In the genomic region with DNA sequence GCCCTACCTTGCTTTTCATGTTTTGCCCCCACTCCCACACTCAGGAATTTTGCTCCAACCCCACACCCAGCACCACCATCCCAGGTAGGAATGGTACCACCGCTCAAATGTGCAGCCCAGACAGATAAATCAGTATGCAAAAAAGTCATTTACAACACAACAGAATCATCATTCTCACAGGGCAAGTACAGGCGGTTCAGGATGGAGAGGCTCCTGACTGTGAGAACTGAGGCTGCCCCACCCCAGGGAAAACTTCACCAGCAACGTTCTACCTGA, we compare ENCODE assay signal across 18 cellular contexts. TPM values are rescaled to one million over a fixed set of nuclear protein-coding genes. Genes with fewer than 3 reads are reported as not detected.
DNase-seq lines count a peak whose midpoint lies in the region; ATAC-seq, FAIRE-seq and TF ChIP-seq lines count a peak whose summit lies in the region.
"Had no signal": no experiment of that assay in that cellular context is flagged by ENCODE, and none has a peak within 500 bp of the region (broad histone marks: within the 10 kb centered on the region; RNA-seq: fewer than 3 reads in every experiment).

No MANE protein-coding gene starts in this region.

- H3K36me3 Mint-ChIP-seq in T-cell = peaks cover 28% of the 10 kb centered on the region

- RAD21 ChIA-PET in GM12878 (lab: Charles Lee; ENCODE audit: unreplicated experiment) = no interaction called here

- H3K9me3 ChIP-seq in GM12878 (replicated peaks; ENCODE audit: control insufficient read depth, insufficient read depth, low read length) (no peaks in the 10 kb centered on the region), spleen (no peaks in the 10 kb centered on the region), BE2C (no peaks in the 10 kb centered on the region)
- H3K9me3 ChIP-seq: left ventricle myocardium inferior, MG63 had no signal

- in situ Hi-C loops in GM12878 (cut with MboI) = no loop called here

- H2AFZ ChIP-seq in GM12878 (ENCODE audit: control insufficient read depth, low read depth, low read length) = no peak overlapping the region

- H3K27ac Mint-ChIP-seq in T-cell = no peak overlapping the region
- H3K27ac Mint-ChIP-seq: activated naive CD4-positive, alpha-beta T cell treated with anti-CD3 and anti-CD28 coated beads, Interleukin-2, amount 50 U/mL, for 24 hours; T-helper 2 cell treated with Interferon-gamma antibody and Interleukin-4, amounts not matched to agents 5 μg/mL and 100 μg/mL, for 36 hours had no signal

- CTCF ChIA-PET in GM12878 (lab: Yijun Ruan, JAX) = no interaction called here
- CTCF ChIA-PET in T-cell (lab: Charles Lee) = no interaction called here

- BruUV-seq in GM12878 (replicated peaks; lab: Mats Ljungman, UMichigan) = no TSS peak

- H3K9me3 Mint-ChIP-seq in T-cell = no peaks in the 10 kb centered on the region
- H3K9me3 Mint-ChIP-seq: activated naive CD4-positive, alpha-beta T cell treated with anti-CD3 and anti-CD28 coated beads, Interleukin-2, amount 50 U/mL, for 24 hours; naive B cell; T-helper 2 cell treated with Interferon-gamma antibody and Interleukin-4, amounts not matched to agents 5 μg/mL and 100 μg/mL, for 36 hours had no signal

- TF ChIP-seq RAD21 in GM12878 (IDR thresholded peaks at IDR 0.05; ENCODE audit: insufficient read depth, low read depth, low read length) = no peak

- intact Hi-C loops in GM12878 (cut with micrococcal nuclease; ENCODE audit: unreplicated experiment) = no loop called here
- intact Hi-C loops in spleen (cut with DNase I; ENCODE audit: low total_unique reads) = no loop called here

- H3K79me2 ChIP-seq in GM12878 (ENCODE audit: control insufficient read depth, insufficient read depth, low read length) = peaks cover 24% of the 10 kb centered on the region

- H3K4me1 ChIP-seq in GM12878 (ENCODE audit: control insufficient read depth, insufficient read depth, low read length) (peaks cover 24% of the 10 kb centered on the region), spleen (peaks cover 23 to 92% (median 46%) of the 10 kb centered on the region in 6 donors), BE2C (peaks cover 39% of the 10 kb centered on the region)

- no peak overlapping the region for H3K9ac ChIP-seq in GM12878 (ENCODE audit: control insufficient read depth, insufficient read depth, low read length)

- peaks cover 19 to 45% (median 29%) of the 10 kb centered on the region in 3 donors for H3K4me1 Mint-ChIP-seq in T-cell

- 59% methylated on average over 3 of the region's 3 CpGs for WGBS in GM12878 (ENCODE audit: insufficient coverage, insufficient replicate concordance, low lambda C conversion rate, missing lambda C conversion rate)
- WGBS in spleen, 5 donors = 83 to 92% (median 88%) methylated on average over 3 of the region's 3 CpGs

- DNase-seq in GM12878 (ENCODE audit: low read depth, low spot score) = no peak
- no peak for DNase-seq in spleen
- no peak for DNase-seq in BE2C
- DNase-seq in stimulated activated CD4-positive, alpha-beta T cell treated with anti-CD3 and anti-CD28 coated beads, Interleukin-2, amount 100 ng/mL, for 48 hours = no peak
- no peak for DNase-seq in T-cell
- DNase-seq: activated CD4-positive, alpha-beta T cell treated with anti-CD3 and anti-CD28 coated beads for 48 hours; foreskin fibroblast; left ventricle myocardium inferior; MG63; naive B cell; NCI-H2081; NCI-H748 treated with DMSO at 0.1 percent for 48 hours had no signal

- POLR2A ChIA-PET in GM12878 (lab: Charles Lee) = no interaction called here
- POLR2A ChIA-PET in T-cell (lab: Charles Lee) = no interaction called here

- no peak overlapping the region for H3K4me3 Mint-ChIP-seq in T-cell
- H3K4me3 Mint-ChIP-seq: activated naive CD4-positive, alpha-beta T cell treated with anti-CD3 and anti-CD28 coated beads, Interleukin-2, amount 50 U/mL, for 24 hours; naive B cell; T-helper 2 cell treated with Interferon-gamma antibody and Interleukin-4, amounts not matched to agents 5 μg/mL and 100 μg/mL, for 36 hours had no signal

- H3K4me3 ChIP-seq in GM12878 (no peak overlapping the region; the same call in 1 of the 2 replicates), spleen (no peak overlapping the region), BE2C (ENCODE audit: low read depth, low read length) (no peak overlapping the region)
- H3K4me3 ChIP-seq: cardiac muscle cell, left ventricle myocardium inferior, MG63 had no signal

- H3K36me3 ChIP-seq in GM12878 (ENCODE audit: control insufficient read depth in 2 of 2, insufficient read depth in 2 of 2, low read length in 1 of 2) = no peaks in the 10 kb centered on the region; a peak in 1 of 4 replicates
- peaks cover 0 to 7% (median 0%) of the 10 kb centered on the region in 6 donors for H3K36me3 ChIP-seq in spleen
- H3K36me3 ChIP-seq in BE2C = no peaks in the 10 kb centered on the region
- H3K36me3 ChIP-seq: cardiac muscle cell, left ventricle myocardium inferior had no signal

- peak; percentile 7 for ATAC-seq in GM18519 (IDR thresholded peaks at IDR 0.05; ENCODE audit: low FRiP score, unreplicated experiment)
- ATAC-seq in HG03342 (IDR thresholded peaks at IDR 0.05; ENCODE audit: unreplicated experiment) = peak; percentile 19
- ATAC-seq in GM12878 = no peak
- ATAC-seq in T-cell (replicated peaks in 1 of 4) = no peak
- ATAC-seq in HG03196 (IDR thresholded peaks at IDR 0.05; ENCODE audit: unreplicated experiment) = no peak

- no peak for FAIRE-seq in GM12878 (lab: Jason Lieb, UNC)

- TF ChIP-seq CTCF in GM12878 (IDR thresholded peaks at IDR 0.05 in 2 of 3, conservative IDR thresholded peaks at IDR 0.05 in 1 of 3; ENCODE audit: control insufficient read depth in 2 of 3, extremely low read depth in 1 of 3, insufficient read depth in 1 of 3, low read depth in 3 of 3, low read length in 3 of 3) (no peak), spleen (IDR thresholded peaks at IDR 0.05 in 8 of 11, conservative IDR thresholded peaks at IDR 0.05 in 3 of 11) (no peak), BE2C (IDR thresholded peaks at IDR 0.05; ENCODE audit: low read depth, low read length) (no peak)

- no peaks in the 10 kb centered on the region for H3K27me3 Mint-ChIP-seq in T-cell
- H3K27me3 Mint-ChIP-seq: activated naive CD4-positive, alpha-beta T cell treated with anti-CD3 and anti-CD28 coated beads, Interleukin-2, amount 50 U/mL, for 24 hours; naive B cell had no signal

- TF ChIP-seq EP300 in GM12878 (IDR thresholded peaks at IDR 0.05; ENCODE audit: borderline replicate concordance in 1 of 2, control insufficient read depth in 1 of 2, low read depth in 2 of 2, low read length in 2 of 2) = no peak

- SMC1A ChIA-PET in GM12878 (lab: Charles Lee; ENCODE audit: uncharacterized antibody, unreplicated experiment) = interaction anchor here (1.3 to 3.3 kb wide), 2 partner anchors 9 to 49 kb away, joined by 3 to 19 read pairs; no protein-coding TSS in a partner anchor

- H3K27ac ChIP-seq in GM12878 (ENCODE audit: control insufficient read depth, insufficient read depth) (peak overlapping the region; percentile 49), spleen (peak overlapping the region in 5 of 8 donors; percentile 15 to 67 (median 50))
- H3K27ac ChIP-seq: cardiac muscle cell, left ventricle myocardium inferior had no signal

- TF ChIP-seq POLR2A in GM12878 (IDR thresholded peaks at IDR 0.05; ENCODE audit: low read depth, low read length) (no peak), spleen (IDR thresholded peaks at IDR 0.05) (no peak)

- no peaks in the 10 kb centered on the region for H3K27me3 ChIP-seq in GM12878 (replicated peaks in 1 of 2; ENCODE audit: control insufficient read depth in 2 of 2, insufficient read depth in 2 of 2, low read length in 1 of 2)
- H3K27me3 ChIP-seq in spleen (replicated peaks in 1 of 7) = no peaks in the 10 kb centered on the region
- no peaks in the 10 kb centered on the region for H3K27me3 ChIP-seq in BE2C
- H3K27me3 ChIP-seq: cardiac muscle cell, MG63 had no signal

- H3K4me2 ChIP-seq in GM12878 (ENCODE audit: control insufficient read depth, insufficient read depth) = peak overlapping the region; percentile 51

- no peaks in the 10 kb centered on the region for H4K20me1 ChIP-seq in GM12878 (ENCODE audit: control insufficient read depth, insufficient read depth)

TF ChIP-seq in GM12878, 131 proteins besides CTCF, POLR2A, EP300 and RAD21 (continues in another document):
- TF ChIP-seq IKZF2 (IDR thresholded peaks at IDR 0.05) (no peak), STAT3 (IDR thresholded peaks at IDR 0.05; ENCODE audit: low read depth, low read length) (no peak), MYC (IDR thresholded peaks at IDR 0.05; ENCODE audit: insufficient read depth, insufficient read length, insufficient replicate concordance, low read length, severe bottlenecking) (no peak), LARP7 (IDR thresholded peaks at IDR 0.05) (no peak)
- TF ChIP-seq, protein P1, sequence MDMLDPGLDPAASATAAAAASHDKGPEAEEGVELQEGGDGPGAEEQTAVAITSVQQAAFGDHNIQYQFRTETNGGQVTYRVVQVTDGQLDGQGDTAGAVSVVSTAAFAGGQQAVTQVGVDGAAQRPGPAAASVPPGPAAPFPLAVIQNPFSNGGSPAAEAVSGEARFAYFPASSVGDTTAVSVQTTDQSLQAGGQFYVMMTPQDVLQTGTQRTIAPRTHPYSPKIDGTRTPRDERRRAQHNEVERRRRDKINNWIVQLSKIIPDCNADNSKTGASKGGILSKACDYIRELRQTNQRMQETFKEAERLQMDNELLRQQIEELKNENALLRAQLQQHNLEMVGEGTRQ (IDR thresholded peaks at IDR 0.05; ENCODE audit: borderline replicate concordance, low read depth, low read length) = no peak

RNA-seq across cellular contexts. Expression of a gene that starts 31.1 kb away (rescaled TPM):
- total RNA-seq in GM12878 (2013; cell fraction: nucleolus; rRNA removed) = 9.5 and 10.9 TPM in 2 replicates
- total RNA-seq in GM12878 (2014; rRNA removed) = 10.9 and 11.0 TPM in 2 replicates
- total RNA-seq in GM12878 (2014; rRNA removed; fragmentation: Illumina TruSeq; extraction: Trizol) = 7.9 and 8.2 TPM in 2 replicates
- 12.5 and 13.2 TPM in 2 replicates for total RNA-seq in GM12878 (2021)
- polyA plus RNA-seq in GM12878 (2011; ENCODE audit: low read depth) = 4.4 TPM
- 4.8 and 6.8 TPM in 2 replicates for polyA plus RNA-seq in GM12878 (2011; rRNA removed)
- polyA plus RNA-seq in GM12878 (2011; cell fraction: cytosol; rRNA removed) = 6.9 and 7.2 TPM in 2 replicates
- 12.2 and 13.7 TPM in 2 replicates for polyA plus RNA-seq in GM12878 (2011; cell fraction: nucleus; rRNA removed)
- polyA plus RNA-seq in GM12878 (2012) = 5.6 and 6.1 TPM in 2 replicates
- polyA plus RNA-seq in GM12878 (2014; fragmentation: Illumina TruSeq; extraction: Trizol) = 12.4 and 13.9 TPM in 2 replicates
- 1 to 10 TPM; 2.5 TPM for polyA plus RNA-seq in GM12878 (2014; fragmentation: Nextera tagmentation; extraction: Ambion mirVana)
- polyA plus RNA-seq in GM12878 (2014; rRNA removed) = 10.5 and 11.1 TPM in 2 replicates
- polyA plus RNA-seq in GM12878 (2016; fragmentation: Nextera tagmentation; extraction: Ambion mirVana) = 10 to 100 TPM; 13.9 to 15.0 TPM
- polyA minus RNA-seq in GM12878 (2011; rRNA and poly(A)+ RNA removed) = 5.0 and 5.9 TPM in 2 replicates
- 1.9 and 3.6 TPM in 2 replicates for polyA minus RNA-seq in GM12878 (2011; cell fraction: cytosol; rRNA and poly(A)+ RNA removed)
- polyA minus RNA-seq in GM12878 (2011; cell fraction: nucleus; rRNA and poly(A)+ RNA removed) = 3.1 and 5.9 TPM in 2 replicates
- total RNA-seq in spleen = 10 to 100 TPM; 26.7 to 47.7 (median 40.1) TPM
- polyA plus RNA-seq in spleen = 1 to 10 TPM; 1.8 to 4.8 (median 2.2) TPM
- 5.0 TPM for polyA plus RNA-seq in BE2C (2012; ENCODE audit: insufficient read depth, insufficient read length, low read depth)
- total RNA-seq in T-cell = 10 to 100 TPM in 1 of 5 donors, 1 to 10 TPM in 4; 8.8 to 12.1 (median 9.3) TPM

Comparison
In these comparisons a context has a peak if more than half of its experiments do, and no peak if none do; other contexts are left out.
1. ATAC-seq: peak in GM18519 (single experiment) and HG03342 (single experiment); none in GM12878 (single experiment), T-cell (0 of 4) and HG03196 (single experiment).